ENCODE assay signal across 8 cellular contexts in the genomic region with DNA sequence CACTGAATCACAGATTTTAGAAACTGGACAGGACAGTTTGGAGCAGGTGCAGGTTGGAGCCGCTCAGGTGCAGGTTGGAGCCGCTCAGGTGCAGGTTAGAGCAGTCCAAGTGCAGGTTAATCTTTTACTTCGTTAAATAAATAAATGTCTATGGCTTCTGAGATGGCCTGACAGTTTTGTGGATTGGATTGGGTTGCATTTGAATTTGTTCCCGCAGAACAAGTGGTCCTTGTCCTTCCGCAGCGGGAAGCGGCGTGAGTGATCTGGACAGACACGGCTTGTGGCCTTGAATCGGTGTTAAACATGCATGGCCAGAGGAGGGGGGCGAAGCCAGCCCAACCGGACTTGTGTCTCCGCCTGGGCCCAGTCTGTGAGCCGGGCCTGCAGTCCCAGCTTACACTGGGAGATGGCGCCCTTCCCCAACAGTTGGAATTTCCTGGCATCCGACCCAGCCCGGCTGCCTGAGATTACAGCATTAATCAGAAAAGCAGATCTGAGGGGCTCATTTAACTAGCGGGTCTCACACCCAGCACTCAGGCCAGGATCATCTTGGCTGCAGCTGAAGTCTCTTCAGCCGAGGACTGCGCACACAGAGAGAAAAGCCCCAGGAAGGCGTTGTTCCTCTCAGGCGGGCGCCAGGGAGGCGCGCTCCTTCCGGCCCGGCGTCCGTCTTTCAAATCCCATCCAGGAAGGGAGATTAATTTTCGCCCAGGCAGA. TPM values are rescaled to one million over a fixed set of nuclear protein-coding genes. Genes with fewer than 3 reads are reported as not detected.
A peak's percentile ranks its signal among the peaks of the same experiment; 100 is the strongest.
DNase-seq lines count a peak whose midpoint lies in the region; ATAC-seq and TF ChIP-seq lines count a peak whose summit lies in the region.

No MANE protein-coding gene starts in this region.

- no peaks in the 10 kb centered on the region for H3K79me1 ChIP-seq in H9 (ENCODE audit: insufficient read depth, low read depth, low read length, poor library complexity, severe bottlenecking)

- POLR2A ChIA-PET in CD4-positive, alpha-beta memory T cell (lab: Charles Lee; ENCODE audit: partially characterized antibody): no interaction called here

- H3K4me3 Mint-ChIP-seq in H9: peak overlapping the region; percentile 57 to 64
- H3K4me3 Mint-ChIP-seq in CD4-positive, alpha-beta memory T cell: peak overlapping the region in 2 of 8 donors; percentile 22 to 47

- H3K36me3 Mint-ChIP-seq in H9 (ENCODE audit: insufficient read depth in 1 of 3, low read depth in 3 of 3): peaks cover 7 to 8% (median 8%) of the 10 kb centered on the region in 3 experiments; a peak in 6 of 7 replicates
- no peaks in the 10 kb centered on the region for H3K36me3 Mint-ChIP-seq in CD4-positive, alpha-beta memory T cell

- WGBS in H9 (ENCODE audit: extremely low coverage, insufficient read length, low lambda C conversion rate): no CpG with 5 or more reads among the region's 30 CpGs
- 2% methylated on average over 20 to 30 of the region's 30 CpGs for WGBS in body of pancreas, 2 donors

- H2BK20ac ChIP-seq in H9 (ENCODE audit: low read depth, low read length, poor library complexity, severe bottlenecking): no peak overlapping the region

- no peak overlapping the region for H3K4ac ChIP-seq in H9 (ENCODE audit: low read depth, low read length)

- no peak overlapping the region for H4K91ac ChIP-seq in H9 (ENCODE audit: insufficient read length, low read depth, low read length)

- DNase-seq in C1 segment of cervical spinal cord (lab: John Stamatoyannopoulos, UW) (peak; percentile 22 to 78 (median 66)), H9 (peak; percentile 87), body of pancreas (peak; percentile 89 to 94 (median 90))
- no peak for DNase-seq in CD4-positive, alpha-beta memory T cell

- H4K5ac ChIP-seq in H9 (ENCODE audit: insufficient read length, low read depth, low read length): no peak overlapping the region

- H3K9me3 Mint-ChIP-seq in H9: no peaks in the 10 kb centered on the region
- peaks cover 0 to 4% (median 0%) of the 10 kb centered on the region in 8 donors for H3K9me3 Mint-ChIP-seq in CD4-positive, alpha-beta memory T cell

- H3K27ac Mint-ChIP-seq in H9: peak overlapping the region in 1 of 3 experiments; percentile 62; a peak in 1 of 7 replicates
- no peak overlapping the region for H3K27ac Mint-ChIP-seq in CD4-positive, alpha-beta memory T cell

- no peak overlapping the region for H2BK15ac ChIP-seq in H9 (ENCODE audit: low read depth, low read length)

- peaks cover 56% of the 10 kb centered on the region for H3K27me3 Mint-ChIP-seq in H9 (ENCODE audit: low read depth)
- H3K27me3 Mint-ChIP-seq in CD4-positive, alpha-beta memory T cell: peaks cover 33 to 40% of the 10 kb centered on the region in 2 donors

- TF ChIP-seq CTCF in H9 (conservative IDR thresholded peaks at IDR 0.05) (peak; percentile 99), OCI-LY3 (IDR thresholded peaks at IDR 0.05; ENCODE audit: low read depth, low read length) (peak; percentile 59), body of pancreas (IDR thresholded peaks at IDR 0.05) (peak; percentile 91 to 99 (median 98))

- H3K14ac ChIP-seq in H9 (ENCODE audit: insufficient read depth, low read length): no peak overlapping the region

- H2AK5ac ChIP-seq in H9 (ENCODE audit: insufficient read length, low read length): no peak overlapping the region

- H3K4me2 ChIP-seq in H9 (ENCODE audit: insufficient read depth, insufficient read length, low read length): no peak overlapping the region
- no peak overlapping the region for H3K4me2 ChIP-seq in OCI-LY3 (ENCODE audit: low read length)
- H3K4me2 ChIP-seq in skeletal muscle satellite cell (ENCODE audit: low read length): peak overlapping the region; percentile 84

- no peak overlapping the region for H2BK12ac ChIP-seq in H9 (ENCODE audit: insufficient read length, low read depth, low read length)

- H3K18ac ChIP-seq in H9 (ENCODE audit: insufficient read length, low read depth, low read length): no peak overlapping the region

- H2BK5ac ChIP-seq in H9 (ENCODE audit: insufficient read length, low read length): no peak overlapping the region

- peaks cover 19% of the 10 kb centered on the region for H3K23me2 ChIP-seq in H9 (ENCODE audit: insufficient read length, low read depth, low read length, poor library complexity, severe bottlenecking)

- no peak for TF ChIP-seq POLR2A in body of pancreas (IDR thresholded peaks at IDR 0.05)

- peaks cover 23 to 24% of the 10 kb centered on the region in 2 experiments for H3K4me1 Mint-ChIP-seq in H9
- H3K4me1 Mint-ChIP-seq in CD4-positive, alpha-beta memory T cell: peaks cover 0 to 12% (median 2%) of the 10 kb centered on the region in 4 donors

- H3K27me3 ChIP-seq in H9 (ENCODE audit: insufficient read depth, low read length): peaks cover 2% of the 10 kb centered on the region; the same call in 1 of the 2 replicates
- H3K27me3 ChIP-seq in OCI-LY3 (ENCODE audit: low read depth, low read length): peaks cover 7% of the 10 kb centered on the region; the same call in 1 of the 2 replicates
- H3K27me3 ChIP-seq in body of pancreas: peaks cover 0 to 6% of the 10 kb centered on the region in 2 donors
- H3K27me3 ChIP-seq in iPS-20b (ENCODE audit: insufficient read depth, low read length): peaks cover 60% of the 10 kb centered on the region
- H3K27me3 ChIP-seq in skeletal muscle satellite cell (ENCODE audit: control insufficient read depth, insufficient read depth, low read length): peaks cover 28% of the 10 kb centered on the region
- no peaks in the 10 kb centered on the region for H3K27me3 ChIP-seq in CD4-positive, alpha-beta memory T cell (ENCODE audit: insufficient read depth, low read length)

- intact Hi-C loops in body of pancreas (cut with DNase I): loop anchor here (5.0 kb wide), 1 partner anchor 326 kb away; no protein-coding TSS in a partner anchor
- intact Hi-C loops in CD4-positive, alpha-beta memory T cell (cut with micrococcal nuclease): no loop called here

- H3K4me3 ChIP-seq in OCI-LY3 (ENCODE audit: low read length): no peak overlapping the region
- H3K4me3 ChIP-seq in body of pancreas: no peak overlapping the region
- H3K4me3 ChIP-seq in iPS-20b (ENCODE audit: low read length): peak overlapping the region; percentile 60
- peak overlapping the region; percentile 58 for H3K4me3 ChIP-seq in skeletal muscle satellite cell (ENCODE audit: low read length)
- H3K4me3 ChIP-seq in CD4-positive, alpha-beta memory T cell (ENCODE audit: low read length in 2 of 2): no peak overlapping the region

- H3T11ph ChIP-seq in H9 (ENCODE audit: low read length): no peak overlapping the region

- H3K9me3 ChIP-seq in H9 (ENCODE audit: control insufficient read depth, low read depth, low read length) (no peaks in the 10 kb centered on the region), OCI-LY3 (ENCODE audit: insufficient read depth, low read length) (no peaks in the 10 kb centered on the region), body of pancreas (no peaks in the 10 kb centered on the region), iPS-20b (ENCODE audit: insufficient read depth, low read depth, low read length) (no peaks in the 10 kb centered on the region), skeletal muscle satellite cell (replicated peaks; ENCODE audit: low read length) (no peaks in the 10 kb centered on the region)
- H3K9me3 ChIP-seq in CD4-positive, alpha-beta memory T cell (ENCODE audit: control insufficient read depth in 1 of 2, low read length in 2 of 2): no peaks in the 10 kb centered on the region

- H3K4me1 ChIP-seq in H9 (ENCODE audit: insufficient read depth, low read length): no peaks in the 10 kb centered on the region; the same call in 1 of the 2 replicates
- no peaks in the 10 kb centered on the region for H3K4me1 ChIP-seq in OCI-LY3 (ENCODE audit: low read length)
- peaks cover 50% of the 10 kb centered on the region for H3K4me1 ChIP-seq in body of pancreas
- no peaks in the 10 kb centered on the region; the same call in 1 of the 2 replicates for H3K4me1 ChIP-seq in iPS-20b (ENCODE audit: insufficient read depth, low read length)
- H3K4me1 ChIP-seq in skeletal muscle satellite cell (ENCODE audit: control insufficient read depth, insufficient read depth, low read length): peaks cover 4% of the 10 kb centered on the region
- H3K4me1 ChIP-seq in CD4-positive, alpha-beta memory T cell (ENCODE audit: insufficient read depth, low read length): no peaks in the 10 kb centered on the region

- H3K27ac ChIP-seq in H9 (ENCODE audit: insufficient read length, low read depth, low read length): no peak overlapping the region
- H3K27ac ChIP-seq in OCI-LY3 (ENCODE audit: low read length): no peak overlapping the region
- peak overlapping the region in 3 of 4 donors; percentile 13 to 26 (median 14) for H3K27ac ChIP-seq in body of pancreas
- H3K27ac ChIP-seq in iPS-20b (ENCODE audit: low read length): no peak overlapping the region
- no peak overlapping the region for H3K27ac ChIP-seq in CD4-positive, alpha-beta memory T cell (ENCODE audit: low read depth, low read length)

- H2BK120ac ChIP-seq in H9 (ENCODE audit: low read depth, low read length, poor library complexity, severe bottlenecking): no peak overlapping the region

- H3K23ac ChIP-seq in H9 (ENCODE audit: insufficient read length, low read depth, low read length): no peak overlapping the region

- CTCF ChIA-PET in CD4-positive, alpha-beta memory T cell (lab: Charles Lee; ENCODE audit: partially characterized antibody): no interaction called here

- H4K8ac ChIP-seq in H9 (replicated peaks; ENCODE audit: insufficient read length, low read depth, low read length): no peak overlapping the region

- peak; percentile 84 for ATAC-seq in body of pancreas
- ATAC-seq in GM21786 (IDR thresholded peaks at IDR 0.05; ENCODE audit: unreplicated experiment): no peak

- H3K36me3 ChIP-seq in OCI-LY3 (replicated peaks; ENCODE audit: low read depth, low read length) (no peaks in the 10 kb centered on the region), body of pancreas (replicated peaks in 1 of 2; ENCODE audit: insufficient read depth in 1 of 2, low read depth in 2 of 2) (no peaks in the 10 kb centered on the region), iPS-20b (ENCODE audit: insufficient read depth, low read depth, low read length) (peaks cover 6% of the 10 kb centered on the region; the same call in 1 of the 2 replicates), skeletal muscle satellite cell (ENCODE audit: insufficient read depth, low read length) (no peaks in the 10 kb centered on the region)
- H3K36me3 ChIP-seq in CD4-positive, alpha-beta memory T cell (ENCODE audit: insufficient read depth, low read length): no peaks in the 10 kb centered on the region

- H2AFZ ChIP-seq in H9 (ENCODE audit: low read length) (no peak overlapping the region), OCI-LY3 (ENCODE audit: low read depth, low read length) (no peak overlapping the region)

- no peak overlapping the region for H3K9ac ChIP-seq in H9 (ENCODE audit: extremely low read depth, insufficient read length, low read length)
- no peak overlapping the region for H3K9ac ChIP-seq in OCI-LY3 (ENCODE audit: low read length)
- H3K9ac ChIP-seq in iPS-20b (ENCODE audit: low read depth, low read length): no peak overlapping the region; the same call in 1 of the 2 replicates
- H3K9ac ChIP-seq in skeletal muscle satellite cell (ENCODE audit: low read depth, low read length): no peak overlapping the region

- no peaks in the 10 kb centered on the region for H3K79me2 ChIP-seq in H9 (ENCODE audit: insufficient read depth, low read length)
- H3K79me2 ChIP-seq in OCI-LY3 (ENCODE audit: low read length): no peaks in the 10 kb centered on the region

- no peak overlapping the region for H3K56ac ChIP-seq in H9 (ENCODE audit: insufficient read length, low read depth, low read length)

- no peaks in the 10 kb centered on the region for H4K20me1 ChIP-seq in H9 (ENCODE audit: control insufficient read depth, insufficient read depth, insufficient read length)
- H4K20me1 ChIP-seq in OCI-LY3 (ENCODE audit: insufficient read depth, low read length): no peaks in the 10 kb centered on the region

RNA-seq across cellular contexts. Expression of a gene that starts 1.5 kb away (rescaled TPM):
- 34.1 and 36.8 TPM in 2 replicates for total RNA-seq in H9 (2021)
- total RNA-seq in body of pancreas: 1 to 10 TPM; 6.3 to 7.8 TPM
- 4.1 and 4.8 TPM in 2 replicates for total RNA-seq in skeletal muscle satellite cell (2012; rRNA removed)
- total RNA-seq in CD4-positive, alpha-beta memory T cell: not detected
- polyA plus RNA-seq in CD4-positive, alpha-beta memory T cell: not detected

Comparison
In these comparisons a context has a peak if more than half of its experiments do, and no peak if none do; other contexts are left out.
1. DNase-seq: peak in C1 segment of cervical spinal cord (14 of 14), H9 (single experiment) and body of pancreas (4 of 4); none in CD4-positive, alpha-beta memory T cell (0 of 5).
2. H3K27ac ChIP-seq: peak in body of pancreas (3 of 4); none in H9 (single experiment), OCI-LY3 (single experiment), iPS-20b (single experiment) and CD4-positive, alpha-beta memory T cell (single experiment).
3. H3K4me3 ChIP-seq: peak in iPS-20b (single experiment) and skeletal muscle satellite cell (single experiment); none in OCI-LY3 (single experiment), body of pancreas (0 of 2) and CD4-positive, alpha-beta memory T cell (0 of 2).
4. RNA of a gene that starts 1.5 kb away (total RNA-seq): 34.1 to 36.8 TPM in H9 and 6.3 to 7.8 TPM in body of pancreas; not detected in CD4-positive, alpha-beta memory T cell; every median in the first group is over 4 times any median in the second.
5. Peak in every context shown above with its lines, with median percentiles within 50 percentile points of each other: CTCF ChIP-seq.